15 cellular contexts compared by ENCODE assay signal in genomic region chr1:31441073-31441472, GRCh38. TPM values are rescaled to one million over a fixed set of nuclear protein-coding genes. Genes with fewer than 3 reads are reported as not detected.
DNase-seq lines count a peak whose midpoint lies in the region; ATAC-seq and TF ChIP-seq lines count a peak whose summit lies in the region.
"Had no signal": no experiment of that assay in that cellular context is flagged by ENCODE, and none has a peak within 500 bp of the region (broad histone marks: within the 10 kb centered on the region; RNA-seq: fewer than 3 reads in every experiment).

No MANE protein-coding gene starts in this region.

- no peak for ATAC-seq in HG02610 (IDR thresholded peaks at IDR 0.05; ENCODE audit: unreplicated experiment)
- no peak for ATAC-seq in left lobe of liver
- ATAC-seq: Panc1 had no signal

- H3K9me2 ChIP-seq in DOHH2 (replicated peaks; ENCODE audit: control insufficient read depth, low read length) = no peaks in the 10 kb centered on the region

- H3K9me3 ChIP-seq in DOHH2 (ENCODE audit: control insufficient read depth, insufficient read depth, low read length) = peaks cover 10% of the 10 kb centered on the region

- H3K36me3 ChIP-seq in DOHH2 (ENCODE audit: control insufficient read depth, low read length) = peaks cover 7% of the 10 kb centered on the region
- H3K36me3 ChIP-seq: BLaER1 had no signal

- no peaks in the 10 kb centered on the region for H3K79me2 ChIP-seq in DOHH2 (ENCODE audit: control insufficient read depth, low read length)

- TF ChIP-seq CTCF in DOHH2 (IDR thresholded peaks at IDR 0.05; ENCODE audit: low read depth, low read length, poor library complexity, severe bottlenecking) = no peak

- peak overlapping the region; percentile 72 for H3K4me2 ChIP-seq in DOHH2 (ENCODE audit: low read length)
- H3K4me2 ChIP-seq: BLaER1 had no signal

- no peaks in the 10 kb centered on the region for H3K27me3 ChIP-seq in DOHH2 (ENCODE audit: control insufficient read depth, low read length)
- H3K27me3 ChIP-seq: BLaER1 had no signal

- peak; percentile 56 for DNase-seq in NCI-H82 (lab: John Stamatoyannopoulos, UW)
- no peak for DNase-seq in NCI-H82 treated with DMSO at 0.1 percent for 48 hours (lab: John Stamatoyannopoulos, UW; ENCODE audit: unreplicated experiment)
- DNase-seq in NCI-H524 (lab: John Stamatoyannopoulos, UW) = peak; percentile 36 to 76
- DNase-seq in islet precursor cell = peak; percentile 36
- DNase-seq in left lobe of liver (ENCODE audit: low spot score) = no peak
- DNase-seq: Calu3; CD4-positive, alpha-beta memory T cell; GDM1; H9; SW 1271; T-helper 2 cell had no signal

- peaks cover 26% of the 10 kb centered on the region for H3F3A ChIP-seq in DOHH2 (ENCODE audit: control insufficient read depth, insufficient read depth)

- H3K4me1 ChIP-seq in DOHH2 (ENCODE audit: control insufficient read depth, low read length) = peaks cover 91% of the 10 kb centered on the region

- H3K4me3 ChIP-seq in DOHH2 (ENCODE audit: low read length) = peak overlapping the region; percentile 58
- H3K4me3 ChIP-seq: BLaER1 had no signal

- H4K20me1 ChIP-seq in DOHH2 (ENCODE audit: control insufficient read depth, insufficient read depth, low read depth, low read length) = no peaks in the 10 kb centered on the region
- H4K20me1 ChIP-seq: BLaER1 had no signal

- peak overlapping the region; percentile 95 for H3K27ac ChIP-seq in DOHH2 (ENCODE audit: low read depth, low read length)
- H3K27ac ChIP-seq: BLaER1 had no signal

RNA-seq across cellular contexts. Expression of gene SERINC2, which starts 28.1 kb away (rescaled TPM):
- 69.1 TPM for total RNA-seq in left lobe of liver

Comparison
In these comparisons a context has a peak if more than half of its experiments do, and no peak if none do; other contexts are left out.
1. DNase-seq: peak in NCI-H82 (single experiment), NCI-H524 (2 of 2) and islet precursor cell (single experiment); none in NCI-H82 treated with DMSO at 0.1 percent for 48 hours (single experiment) and left lobe of liver (single experiment).